ENCODE assay signal across 39 cellular contexts in the genomic region with DNA sequence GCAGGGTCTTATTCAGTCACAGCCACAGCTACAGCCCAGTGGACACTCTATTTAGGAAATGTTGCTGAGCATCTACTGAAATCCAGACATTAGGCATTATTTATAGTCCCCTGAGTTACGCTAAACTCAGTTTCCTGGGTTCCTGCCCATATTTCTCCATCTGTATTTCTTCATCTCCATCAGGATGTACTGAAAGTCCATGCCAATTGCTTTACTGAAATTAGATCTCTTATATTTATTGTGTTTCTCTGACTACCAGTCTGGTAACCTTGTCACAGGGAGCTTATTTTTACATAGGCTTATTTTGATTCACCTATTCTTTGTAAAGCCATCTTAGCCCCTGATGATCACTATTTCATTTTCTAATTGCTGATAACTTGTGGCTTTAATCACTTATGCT.
"Had no signal": no experiment of that assay in that cellular context is flagged by ENCODE, and none has a peak within 500 bp of the region (broad histone marks: within the 10 kb centered on the region; RNA-seq: fewer than 3 reads in every experiment).

No MANE protein-coding gene starts in this region.

- H3K36me3 ChIP-seq: adrenal gland, ascending aorta, brain microvascular endothelial cell, breast epithelium, cardiac muscle cell had no signal

- H3K36me3 Mint-ChIP-seq: activated naive CD4-positive, alpha-beta T cell treated with anti-CD3 and anti-CD28 coated beads, Interleukin-2, amount 10 ng/mL, durations not matched to agents 7 days and 5 days; activated naive CD4-positive, alpha-beta T cell treated with anti-CD3 and anti-CD28 coated beads, Interleukin-2, amount 50 U/mL, for 24 hours; activated naive CD8-positive, alpha-beta T cell treated with anti-CD3 and anti-CD28 coated beads for 36 hours; activated naive CD8-positive, alpha-beta T cell treated with anti-CD3 and anti-CD28 coated beads, Interleukin-2, amount 10 ng/mL, durations not matched to agents 7 days and 5 days had no signal

- DNase-seq: activated effector memory CD4-positive, alpha-beta T cell treated with anti-CD3 and anti-CD28 coated beads, Interleukin-2, amount 50 U/mL, for 16 hours; activated effector memory CD4-positive, alpha-beta T cell treated with Interleukin-2 at 50 U/mL for 16 hours; activated gamma-delta T cell; activated gamma-delta T cell treated with Interleukin-2 at 50 U/mL for 16 hours; activated naive CD4-positive, alpha-beta T cell; activated naive CD4-positive, alpha-beta T cell treated with anti-CD3 and anti-CD28 coated beads for 36 hours; activated naive CD4-positive, alpha-beta T cell treated with anti-CD3 and anti-CD28 coated beads, Interleukin-2, amount 10 ng/mL, durations not matched to agents 7 days and 5 days; activated naive CD4-positive, alpha-beta T cell treated with anti-CD3 and anti-CD28 coated beads, Interleukin-2, amount 50 U/mL, for 16 hours; activated naive CD4-positive, alpha-beta T cell treated with Interleukin-2 at 50 U/mL for 16 hours; activated naive CD8-positive, alpha-beta T cell treated with anti-CD3 and anti-CD28 coated beads for 36 hours; activated naive CD8-positive, alpha-beta T cell treated with anti-CD3 and anti-CD28 coated beads, Interleukin-2, amount 10 ng/mL, durations not matched to agents 7 days and 5 days; activated naive CD8-positive, alpha-beta T cell treated with anti-CD3 and anti-CD28 coated beads, Interleukin-2, amount 50 U/mL, for 24 hours; activated T-cell treated with anti-CD3 and anti-CD28 coated beads, Interleukin-2, amount 50 U/mL, for 1 hour; activated T-cell treated with anti-CD3 and anti-CD28 coated beads, Interleukin-2, amount 50 U/mL, for 24 hours; activated T-cell treated with anti-CD3 and anti-CD28 coated beads, Interleukin-2, amount 50 U/mL, for 4 hours; activated T-cell treated with anti-CD3 and anti-CD28 coated beads, Interleukin-2, amount 50 U/mL, for 48 hours; activated T-cell treated with anti-CD3 and anti-CD28 coated beads, Interleukin-2, amount 50 U/mL, for 72 hours; adrenal gland; amniotic stem cell; amygdala; anterior cingulate cortex; aorta; body of pancreas; brain microvascular endothelial cell; central memory CD4-positive, alpha-beta T cell; cerebellar nuclear complex had no signal

- H3K4me1 ChIP-seq: adrenal gland, ascending aorta, body of pancreas, breast epithelium had no signal

- H3K4me3 Mint-ChIP-seq: activated naive CD4-positive, alpha-beta T cell treated with anti-CD3 and anti-CD28 coated beads for 36 hours; activated naive CD4-positive, alpha-beta T cell treated with anti-CD3 and anti-CD28 coated beads, Interleukin-2, amount 10 ng/mL, durations not matched to agents 7 days and 5 days; activated naive CD4-positive, alpha-beta T cell treated with anti-CD3 and anti-CD28 coated beads, Interleukin-2, amount 50 U/mL, for 24 hours; activated naive CD8-positive, alpha-beta T cell; activated naive CD8-positive, alpha-beta T cell treated with anti-CD3 and anti-CD28 coated beads for 36 hours; activated naive CD8-positive, alpha-beta T cell treated with anti-CD3 and anti-CD28 coated beads, Interleukin-2, amount 10 ng/mL, durations not matched to agents 7 days and 5 days; activated naive CD8-positive, alpha-beta T cell treated with anti-CD3 and anti-CD28 coated beads, Interleukin-2, amount 50 U/mL, for 24 hours; activated T-cell treated with anti-CD3 and anti-CD28 coated beads, Interleukin-2, amount 50 U/mL, for 24 hours; activated T-cell treated with anti-CD3 and anti-CD28 coated beads, Interleukin-2, amount 50 U/mL, for 4 hours; activated T-cell treated with anti-CD3 and anti-CD28 coated beads, Interleukin-2, amount 50 U/mL, for 72 hours; activated T-helper 1 cell treated with anti-CD3 and anti-CD28 coated beads, Interleukin-12 subunit alpha, Interleukin-12 subunit beta, Interleukin-2, Interleukin-4 antibody, amounts not matched to agents 30 ng/mL and 10 ng/mL and 1 ng/mL, durations not matched to agents 14 hours and 24 hours and 36 hours; activated T-helper 17 cell treated with anti-CD3 and anti-CD28 coated beads, Interleukin-2, amount 50 U/mL, for 72 hours; brain; central memory CD8-positive, alpha-beta T cell had no signal

- H3K27me3 ChIP-seq: adrenal gland, ascending aorta, body of pancreas, brain microvascular endothelial cell, breast epithelium, cardiac muscle cell had no signal

- H3K9me3 ChIP-seq: adrenal gland had no signal

- H3K27ac ChIP-seq: adrenal gland, ascending aorta, body of pancreas, brain microvascular endothelial cell, breast epithelium, cardiac muscle cell had no signal

- H3K27ac Mint-ChIP-seq: activated naive CD4-positive, alpha-beta T cell treated with anti-CD3 and anti-CD28 coated beads for 36 hours; activated naive CD4-positive, alpha-beta T cell treated with anti-CD3 and anti-CD28 coated beads, Interleukin-2, amount 10 ng/mL, durations not matched to agents 7 days and 5 days; activated naive CD4-positive, alpha-beta T cell treated with anti-CD3 and anti-CD28 coated beads, Interleukin-2, amount 50 U/mL, for 24 hours; activated naive CD4-positive, alpha-beta T cell treated with anti-CD3 and anti-CD28 coated beads, Interleukin-2, amount 50 U/mL, for 72 hours; activated naive CD8-positive, alpha-beta T cell; activated naive CD8-positive, alpha-beta T cell treated with anti-CD3 and anti-CD28 coated beads for 36 hours; activated naive CD8-positive, alpha-beta T cell treated with anti-CD3 and anti-CD28 coated beads, Interleukin-2, amount 10 ng/mL, durations not matched to agents 7 days and 5 days; activated naive CD8-positive, alpha-beta T cell treated with anti-CD3 and anti-CD28 coated beads, Interleukin-2, amount 50 U/mL, for 24 hours; activated T-cell treated with anti-CD3 and anti-CD28 coated beads, Interleukin-2, amount 50 U/mL, for 24 hours; activated T-cell treated with anti-CD3 and anti-CD28 coated beads, Interleukin-2, amount 50 U/mL, for 72 hours; activated T-helper 1 cell treated with anti-CD3 and anti-CD28 coated beads, Interleukin-12 subunit alpha, Interleukin-12 subunit beta, Interleukin-2, Interleukin-4 antibody, amounts not matched to agents 30 ng/mL and 10 ng/mL and 1 ng/mL, durations not matched to agents 14 hours and 24 hours and 36 hours; activated T-helper 17 cell treated with anti-CD3 and anti-CD28 coated beads, Interleukin-2, amount 50 U/mL, for 72 hours; activated T-helper 2 cell treated with anti-CD3 and anti-CD28 coated beads, Interferon-gamma antibody, Interleukin-2, Interleukin-4, amounts not matched to agents 10 μg/mL and 5 μg/mL and 100 μg/mL, durations not matched to agents 14 hours and 24 hours and 36 hours; brain had no signal

- ATAC-seq: activated naive CD4-positive, alpha-beta T cell treated with anti-CD3 and anti-CD28 coated beads, Interleukin-2, amount 50 U/mL, for 72 hours; activated naive CD8-positive, alpha-beta T cell treated with anti-CD3 and anti-CD28 coated beads, Interleukin-2, amount 50 U/mL, for 24 hours; activated T-cell treated with anti-CD3 and anti-CD28 coated beads, Interleukin-2, amount 50 U/mL, for 4 hours; activated T-cell treated with anti-CD3 and anti-CD28 coated beads, Interleukin-2, amount 50 U/mL, for 72 hours; activated T-helper 17 cell treated with anti-CD3 and anti-CD28 coated beads, Interleukin-2, amount 50 U/mL, for 72 hours; body of pancreas had no signal

- H3K4me3 ChIP-seq: adrenal gland, ascending aorta, body of pancreas, breast epithelium, cardiac muscle cell had no signal

- H3K4me1 Mint-ChIP-seq: activated naive CD4-positive, alpha-beta T cell treated with anti-CD3 and anti-CD28 coated beads, Interleukin-2, amount 10 ng/mL, durations not matched to agents 7 days and 5 days; activated naive CD4-positive, alpha-beta T cell treated with anti-CD3 and anti-CD28 coated beads, Interleukin-2, amount 50 U/mL, for 24 hours; activated naive CD8-positive, alpha-beta T cell treated with anti-CD3 and anti-CD28 coated beads for 36 hours; activated naive CD8-positive, alpha-beta T cell treated with anti-CD3 and anti-CD28 coated beads, Interleukin-2, amount 10 ng/mL, durations not matched to agents 7 days and 5 days; activated naive CD8-positive, alpha-beta T cell treated with anti-CD3 and anti-CD28 coated beads, Interleukin-2, amount 50 U/mL, for 24 hours; activated T-helper 17 cell treated with anti-CD3 and anti-CD28 coated beads, Interleukin-2, amount 50 U/mL, for 72 hours; central memory CD8-positive, alpha-beta T cell had no signal

- FAIRE-seq: astrocyte, bronchial epithelial cell had no signal

- H3K27me3 Mint-ChIP-seq: activated naive CD4-positive, alpha-beta T cell treated with anti-CD3 and anti-CD28 coated beads, Interleukin-2, amount 50 U/mL, for 24 hours; activated naive CD8-positive, alpha-beta T cell; activated T-helper 17 cell treated with anti-CD3 and anti-CD28 coated beads, Interleukin-2, amount 50 U/mL, for 72 hours; brain had no signal
